Comparison of ENCODE assay signal across 8 cellular contexts in the genomic region with DNA sequence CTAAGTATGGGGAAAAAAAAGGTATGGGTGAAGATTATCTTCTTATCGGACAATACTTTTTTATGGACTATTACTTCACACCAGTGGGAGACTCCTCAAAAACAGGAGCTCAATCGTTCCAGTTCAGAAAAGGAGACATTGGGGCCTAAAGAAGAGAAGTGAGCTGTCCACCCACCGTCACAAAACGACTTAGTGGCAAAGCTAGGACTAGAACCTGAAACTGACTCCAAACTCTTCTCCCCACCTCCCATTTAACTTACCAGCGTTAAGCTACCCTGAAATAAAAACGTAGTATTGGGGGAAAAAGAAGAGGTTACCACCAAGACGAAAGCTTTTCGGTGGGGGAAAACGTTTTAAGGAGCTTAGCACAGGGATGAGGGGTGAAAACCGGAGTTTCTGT. TPM values are rescaled to one million over a fixed set of nuclear protein-coding genes. Genes with fewer than 3 reads are reported as not detected.
DNase-seq lines count a peak whose midpoint lies in the region; ATAC-seq and TF ChIP-seq lines count a peak whose summit lies in the region.

No MANE protein-coding gene starts in this region.

- H3K9me3 ChIP-seq in CD4-positive, alpha-beta T cell (ENCODE audit: control insufficient read depth, low read length): no peaks in the 10 kb centered on the region
- H3K9me3 ChIP-seq in hepatocyte (ENCODE audit: low read depth): no peaks in the 10 kb centered on the region
- no peaks in the 10 kb centered on the region for H3K9me3 ChIP-seq in skeletal muscle tissue (ENCODE audit: control insufficient read depth in 3 of 3, low read length in 3 of 3)

- H3K9me2 ChIP-seq in hepatocyte (replicated peaks; ENCODE audit: insufficient read depth): no peaks in the 10 kb centered on the region

- peaks cover 36% of the 10 kb centered on the region for H3K4me1 Mint-ChIP-seq in CD4-positive, alpha-beta T cell (ENCODE audit: low read depth)

- peak overlapping the region; percentile 80 for H3K4me2 ChIP-seq in hepatocyte

- H4K20me1 ChIP-seq in hepatocyte (ENCODE audit: insufficient read depth, poor library complexity, severe bottlenecking): no peaks in the 10 kb centered on the region

- intact Hi-C loops in CD4-positive, alpha-beta T cell (cut with DNase I, micrococcal nuclease): loop anchor here (2.0 to 5.0 kb wide), 2 partner anchors 128 to 160 kb away; partner anchors contain the start of genes CCDC150 (in 1 of the 2) and PGAP1 (in 1 of the 2)

- no peaks in the 10 kb centered on the region for H3K27me3 ChIP-seq in CD4-positive, alpha-beta T cell (ENCODE audit: control insufficient read depth, insufficient read depth, low read length)
- H3K27me3 ChIP-seq in hepatocyte (no peaks in the 10 kb centered on the region), skeletal muscle tissue (ENCODE audit: control insufficient read depth in 3 of 3, insufficient read depth in 3 of 3, low read length in 3 of 3) (no peaks in the 10 kb centered on the region)

- peaks cover 40% of the 10 kb centered on the region for H3K36me3 Mint-ChIP-seq in CD4-positive, alpha-beta T cell (ENCODE audit: low read depth)

- H3K36me3 ChIP-seq in hepatocyte (replicated peaks; ENCODE audit: insufficient read depth, low read depth): no peaks in the 10 kb centered on the region
- peaks cover 4 to 19% (median 16%) of the 10 kb centered on the region in 3 donors for H3K36me3 ChIP-seq in skeletal muscle tissue (ENCODE audit: control insufficient read depth in 3 of 3, insufficient read depth in 3 of 3, low read length in 3 of 3)

- H3K4me1 ChIP-seq in hepatocyte (ENCODE audit: insufficient read depth): peaks cover 7% of the 10 kb centered on the region
- peaks cover 0 to 7% (median 3%) of the 10 kb centered on the region in 3 donors for H3K4me1 ChIP-seq in skeletal muscle tissue (ENCODE audit: control insufficient read depth in 3 of 3, insufficient read depth in 3 of 3, low read length in 3 of 3)

- H3K79me2 ChIP-seq in hepatocyte: peaks cover 22% of the 10 kb centered on the region

- H3K27me3 Mint-ChIP-seq in CD4-positive, alpha-beta T cell: peaks cover 8% of the 10 kb centered on the region

- POLR2A ChIA-PET in CD4-positive, alpha-beta T cell (lab: Charles Lee): interaction anchor here (0.5 to 1.7 kb wide), 11 partner anchors 35 to 717 kb away, joined by 3 to 7 read pairs (median 4); partner anchors contain the start of genes CCDC150, COQ10B, HSPD1 and HSPE1

- H2AFZ ChIP-seq in hepatocyte: peak overlapping the region; percentile 98

- no peak overlapping the region for H3K27ac ChIP-seq in CD4-positive, alpha-beta T cell (ENCODE audit: low read depth, low read length)
- H3K27ac ChIP-seq in hepatocyte: peak overlapping the region; percentile 83
- H3K27ac ChIP-seq in skeletal muscle tissue (ENCODE audit: low read depth, low read length): peak overlapping the region; percentile 73

- TF ChIP-seq CTCF in CD4-positive, alpha-beta T cell (IDR thresholded peaks at IDR 0.05): no peak
- no peak for TF ChIP-seq CTCF in WI38 (IDR thresholded peaks at IDR 0.05; ENCODE audit: low read depth, low read length)
- TF ChIP-seq CTCF in hepatocyte (IDR thresholded peaks at IDR 0.05; ENCODE audit: poor library complexity): no peak

- H3K9me3 Mint-ChIP-seq in CD4-positive, alpha-beta T cell: no peaks in the 10 kb centered on the region

- H3K4me3 ChIP-seq in WI38 (ENCODE audit: low read depth, low read length): peak overlapping the region; percentile 95
- peak overlapping the region; percentile 91 for H3K4me3 ChIP-seq in hepatocyte
- peak overlapping the region; percentile 86 to 99 (median 92) for H3K4me3 ChIP-seq in skeletal muscle tissue (ENCODE audit: low read length in 3 of 3)

- ATAC-seq in CD4-positive, alpha-beta T cell (ENCODE audit: poor library complexity): no peak

- H3K27ac Mint-ChIP-seq in CD4-positive, alpha-beta T cell: peak overlapping the region; percentile 84

- no peak for DNase-seq in CD4-positive, alpha-beta T cell
- DNase-seq in HCEC 1CT (peak; percentile 1), hepatocyte (ENCODE audit: low spot score) (no peak), NCI-H82 (lab: John Stamatoyannopoulos, UW) (no peak), NCI-H1092 (lab: John Stamatoyannopoulos, UW) (no peak)
- no peak for DNase-seq in activated CD8-positive, alpha-beta memory T cell treated with anti-CD3 and anti-CD28 coated beads, Interleukin-2, amount 50 U/mL, for 4 hours

- peak overlapping the region; percentile 99 for H3K4me3 Mint-ChIP-seq in CD4-positive, alpha-beta T cell

- CTCF ChIA-PET in CD4-positive, alpha-beta T cell (lab: Charles Lee): interaction anchor here (0.7 kb wide), 1 partner anchor 161 kb away, joined by 3 read pairs; no protein-coding TSS in a partner anchor

- 9% methylated on average over 10 of the region's 10 CpGs for WGBS in hepatocyte (ENCODE audit: low lambda C conversion rate, missing lambda C conversion rate)

- H3K9ac ChIP-seq in skeletal muscle tissue (ENCODE audit: low read depth in 1 of 3, low read length in 3 of 3): peak overlapping the region; percentile 89 to 94 (median 89)

RNA-seq across cellular contexts. Expression of gene GTF3C3, which starts 0.5 kb away (rescaled TPM):
- total RNA-seq in CD4-positive, alpha-beta T cell: 10 to 100 TPM; 25.7 to 30.0 TPM
- total RNA-seq in hepatocyte: 34.2 and 36.9 TPM in 2 replicates
- polyA plus RNA-seq in hepatocyte: 15.4 and 19.8 TPM in 2 replicates
- 56.9 TPM for total RNA-seq in skeletal muscle tissue

RNA-seq across cellular contexts. Expression of gene C2orf66, which starts 10.2 kb away (rescaled TPM):
- total RNA-seq in CD4-positive, alpha-beta T cell: not detected
- total RNA-seq in hepatocyte (0.07 TPM in 1 of 2 replicates, not detected in the other), skeletal muscle tissue (not detected)
- 0.47 TPM in 1 of 2 replicates, not detected in the other for polyA plus RNA-seq in hepatocyte
